In genomic region chr17:75044716-75045115, GRCh38 we compare ENCODE assay signal across 22 cellular contexts. TPM values are rescaled to one million over a fixed set of nuclear protein-coding genes. Genes with fewer than 3 reads are reported as not detected.
DNase-seq lines count a peak whose midpoint lies in the region; ATAC-seq, FAIRE-seq and TF ChIP-seq lines count a peak whose summit lies in the region.
"Had no signal": no experiment of that assay in that cellular context is flagged by ENCODE, and none has a peak within 500 bp of the region (broad histone marks: within the 10 kb centered on the region; RNA-seq: fewer than 3 reads in every experiment).

No MANE protein-coding gene starts in this region.

- CTCF ChIA-PET in activated CD4-positive, alpha-beta T cell treated with anti-CD3 and anti-CD28 coated beads for 36 hours (lab: Charles Lee): no interaction called here
- CTCF ChIA-PET in K562 (lab: Yijun Ruan, JAX; ENCODE audit: low intra/inter-chr PET ratio): no interaction called here

- no peak overlapping the region for H2AFZ ChIP-seq in K562 (ENCODE audit: low read depth, low read length)
- H2AFZ ChIP-seq: parathyroid adenoma had no signal

- no TSS peak for BruUV-seq in K562 (replicated peaks; lab: Mats Ljungman, UMichigan)

- DNase-seq in activated CD4-positive, alpha-beta T cell treated with anti-CD3 and anti-CD28 coated beads for 36 hours: no peak
- DNase-seq in activated CD4-positive, alpha-beta T cell treated with anti-CD3 and anti-CD28 coated beads, Interleukin-2, amount 50 U/mL, for 48 hours: no peak
- DNase-seq in HFFc6 (no peak), K562 (ENCODE audit: extremely low read depth in 1 of 4, low spot score in 3 of 4) (no peak), natural killer cell (no peak), NCI-H2081 treated with DMSO at 0.1 percent for 48 hours (lab: John Stamatoyannopoulos, UW) (no peak), vagina (ENCODE audit: extremely low spot score in 2 of 2) (no peak), cerebellum (ENCODE audit: low spot score) (no peak)
- DNase-seq: central memory CD4-positive, alpha-beta T cell; EL; gastrocnemius medialis; NCI-H2227 treated with DMSO at 0.1 percent for 48 hours; Right ventricle myocardium superior; stomach; T1000 had no signal

- H3K79me2 ChIP-seq in K562 (ENCODE audit: control insufficient read depth, insufficient read depth, low read length): peaks cover 45% of the 10 kb centered on the region
- H3K79me2 ChIP-seq: parathyroid adenoma had no signal

- FAIRE-seq in K562 (lab: Jason Lieb, UNC): no peak
- FAIRE-seq: GM12878, H54, islet of Langerhans had no signal

- H3K4me3 Mint-ChIP-seq in activated CD4-positive, alpha-beta T cell treated with anti-CD3 and anti-CD28 coated beads for 36 hours: peak overlapping the region; percentile 15
- H3K4me3 Mint-ChIP-seq in HFFc6: peak overlapping the region; percentile 57
- H3K4me3 Mint-ChIP-seq in natural killer cell: peak overlapping the region; percentile 95

- TF ChIP-seq EP300 in K562 (IDR thresholded peaks at IDR 0.05; ENCODE audit: low read length): no peak

- H3K36me3 ChIP-seq in K562 (ENCODE audit: control insufficient read depth, insufficient read depth, low read length) (peaks cover 42% of the 10 kb centered on the region), vagina (peaks cover 3 to 22% of the 10 kb centered on the region in 2 donors)

- H3K4me2 ChIP-seq in K562 (ENCODE audit: insufficient read depth, low read length): no peak overlapping the region
- H3K4me2 ChIP-seq: smooth muscle cell had no signal

- H3K9me3 Mint-ChIP-seq in activated CD4-positive, alpha-beta T cell treated with anti-CD3 and anti-CD28 coated beads for 36 hours (ENCODE audit: low read depth): no peaks in the 10 kb centered on the region
- no peaks in the 10 kb centered on the region for H3K9me3 Mint-ChIP-seq in HFFc6
- H3K9me3 Mint-ChIP-seq in natural killer cell: no peaks in the 10 kb centered on the region

- H4K20me1 ChIP-seq in K562 (replicated peaks; ENCODE audit: control insufficient read depth, insufficient read depth, low read length): no peaks in the 10 kb centered on the region; the same call in 1 of the 2 replicates

- 93% methylated on average over 7 of the region's 7 CpGs for WGBS in K562 (ENCODE audit: insufficient coverage, low coverage, missing lambda C conversion rate)

- H3K27ac ChIP-seq in K562 (ENCODE audit: extremely low read depth, low read depth, low read length) (peak overlapping the region; percentile 10; the same call in 1 of the 3 replicates), vagina (no peak overlapping the region)
- H3K27ac ChIP-seq: C4-2B, parathyroid adenoma, stomach had no signal

- in situ Hi-C loops in K562 (cut with MboI): no loop called here

- TF ChIP-seq POLR2A in K562 (conservative IDR thresholded peaks at IDR 0.05) (no peak), vagina (IDR thresholded peaks at IDR 0.05) (no peak)

- no peak for TF ChIP-seq RAD21 in K562 (CRISPR knock-in tag; conservative IDR thresholded peaks at IDR 0.05 in 1 of 2, IDR thresholded peaks at IDR 0.05 in 1 of 2)

- POLR2A ChIA-PET in activated CD4-positive, alpha-beta T cell treated with anti-CD3 and anti-CD28 coated beads for 36 hours (lab: Charles Lee): no interaction called here
- POLR2A ChIA-PET in K562 (lab: Yijun Ruan, JAX): interaction anchor here (0.6 kb wide), 2 partner anchors 61 to 127 kb away, joined by 3 read pairs; no protein-coding TSS in a partner anchor

- no peaks in the 10 kb centered on the region for H3K27me3 Mint-ChIP-seq in activated CD4-positive, alpha-beta T cell treated with anti-CD3 and anti-CD28 coated beads for 36 hours
- H3K27me3 Mint-ChIP-seq in HFFc6 (ENCODE audit: insufficient read depth): peaks cover 3% of the 10 kb centered on the region
- H3K27me3 Mint-ChIP-seq in natural killer cell (ENCODE audit: low read depth in 2 of 2): no peaks in the 10 kb centered on the region

- H3K27me3 ChIP-seq in K562 (ENCODE audit: control insufficient read depth in 2 of 2, insufficient read depth in 2 of 2, low read length in 2 of 2) (no peaks in the 10 kb centered on the region), vagina (no peaks in the 10 kb centered on the region)
- H3K27me3 ChIP-seq: gastrocnemius medialis, stomach had no signal

- H3K4me1 ChIP-seq in K562 (replicated peaks in 1 of 2; ENCODE audit: control insufficient read depth in 2 of 2, insufficient read depth in 2 of 2, low read length in 2 of 2): peaks cover 11 to 15% of the 10 kb centered on the region in 2 experiments
- peaks cover 36% of the 10 kb centered on the region for H3K4me1 ChIP-seq in vagina

- no peak for ATAC-seq in activated CD4-positive, alpha-beta T cell treated with anti-CD3 and anti-CD28 coated beads for 36 hours
- no peak for ATAC-seq in K562
- ATAC-seq in natural killer cell: no peak
- ATAC-seq: gastrocnemius medialis, GM12878 had no signal

- TF ChIP-seq CTCF in HFFc6 (IDR thresholded peaks at IDR 0.05) (no peak), K562 (IDR thresholded peaks at IDR 0.05 in 2 of 3, conservative IDR thresholded peaks at IDR 0.05 in 1 of 3; ENCODE audit: insufficient read depth in 2 of 3, low read depth in 1 of 3, low read length in 3 of 3) (no peak), natural killer cell (IDR thresholded peaks at IDR 0.05) (no peak), vagina (IDR thresholded peaks at IDR 0.05) (no peak)

- H3K9ac ChIP-seq in K562 (ENCODE audit: insufficient read depth in 1 of 2, low read depth in 2 of 2, low read length in 2 of 2): no peak overlapping the region
- H3K9ac ChIP-seq: parathyroid adenoma had no signal

- no peak overlapping the region for H3K27ac Mint-ChIP-seq in activated CD4-positive, alpha-beta T cell treated with anti-CD3 and anti-CD28 coated beads for 36 hours
- H3K27ac Mint-ChIP-seq in HFFc6: no peak overlapping the region
- H3K27ac Mint-ChIP-seq in natural killer cell: peak overlapping the region in 1 of 2 donors; percentile 60

- H3K9me1 ChIP-seq in K562 (ENCODE audit: control insufficient read depth, insufficient read depth, low read length): no peaks in the 10 kb centered on the region

- H3K4me1 Mint-ChIP-seq in activated CD4-positive, alpha-beta T cell treated with anti-CD3 and anti-CD28 coated beads for 36 hours: peaks cover 34% of the 10 kb centered on the region
- H3K4me1 Mint-ChIP-seq in HFFc6 (ENCODE audit: low read depth) (peaks cover 34% of the 10 kb centered on the region), natural killer cell (peaks cover 33 to 34% of the 10 kb centered on the region in 2 donors)

- H3K4me3 ChIP-seq in K562: no peak overlapping the region
- H3K4me3 ChIP-seq in vagina: no peak overlapping the region
- H3K4me3 ChIP-seq: gastrocnemius medialis, GM12878, smooth muscle cell, stomach had no signal

- intact Hi-C loops in activated CD4-positive, alpha-beta T cell treated with anti-CD3 and anti-CD28 coated beads for 36 hours (cut with DNase I, micrococcal nuclease): loop anchor here in 1 of 2 experiments (5.0 kb wide), 2 partner anchors 68 to 163 kb away; partner anchors contain the start of gene NUP85
- intact Hi-C loops in K562 (cut with micrococcal nuclease): no loop called here
- intact Hi-C loops in natural killer cell (cut with micrococcal nuclease): no loop called here
- intact Hi-C loops in vagina (cut with DNase I): no loop called here

- H3K9me3 ChIP-seq in K562 (replicated peaks; ENCODE audit: control insufficient read depth, insufficient read depth, low read depth, low read length): no peaks in the 10 kb centered on the region
- no peaks in the 10 kb centered on the region for H3K9me3 ChIP-seq in vagina
- H3K9me3 ChIP-seq: gastrocnemius medialis, stomach had no signal

- peaks cover 27% of the 10 kb centered on the region for H3K36me3 Mint-ChIP-seq in activated CD4-positive, alpha-beta T cell treated with anti-CD3 and anti-CD28 coated beads for 36 hours (ENCODE audit: low read depth)
- H3K36me3 Mint-ChIP-seq in HFFc6 (ENCODE audit: low read depth) (peaks cover 11% of the 10 kb centered on the region), natural killer cell (peaks cover 5% of the 10 kb centered on the region)

RNA-seq across cellular contexts. Expression of gene ATP5PD, which starts 2.1 kb away (rescaled TPM):
- total RNA-seq in activated CD4-positive, alpha-beta T cell treated with anti-CD3 and anti-CD28 coated beads for 36 hours: 100 to 1,000 TPM; 194 to 237 TPM
- 100 to 1,000 TPM; 362 to 410 (median 386) TPM for total RNA-seq in HFFc6 (2021; fragmentation: NEBNext Ultra II Directional; extraction: Animal tissue kit (Norgen Biotek cat#: 25700))
- 64.6 and 79.5 TPM in 2 replicates for total RNA-seq in K562 (2011; cell fraction: chromatin; rRNA removed; ENCODE audit: low replicate concordance)
- total RNA-seq in K562 (2011; cell fraction: nucleolus; rRNA removed): 65.9 and 72.6 TPM in 2 replicates
- total RNA-seq in K562 (2011; cell fraction: nucleoplasm; rRNA removed): 81.0 and 96.9 TPM in 2 replicates
- total RNA-seq in K562 (2014; rRNA removed): 274 and 295 TPM in 2 replicates
- 600 and 662 TPM in 2 replicates for total RNA-seq in K562 (2014; rRNA removed; fragmentation: Illumina TruSeq; extraction: Trizol)
- 432 TPM in 2 replicates for total RNA-seq in K562 (2015; rRNA removed; fragmentation: Illumina TruSeq; extraction: Trizol)
- total RNA-seq in K562 (2021): 300 and 341 TPM in 2 replicates
- polyA plus RNA-seq in K562 (2011; rRNA removed): 248 and 271 TPM in 2 replicates
- 220 and 388 TPM in 2 replicates for polyA plus RNA-seq in K562 (2011; cell fraction: cytosol; rRNA removed)
- polyA plus RNA-seq in K562 (2011; cell fraction: nucleus; rRNA removed): 118 and 154 TPM in 2 replicates
- polyA plus RNA-seq in K562 (2012): 552 and 708 TPM in 2 replicates
- 452 and 457 TPM in 2 replicates for polyA plus RNA-seq in K562 (2014; fragmentation: Illumina TruSeq; extraction: Trizol)
- 100 to 1,000 TPM; 786 to 828 TPM for polyA plus RNA-seq in K562 (2014; fragmentation: Nextera tagmentation; extraction: Ambion mirVana)
- polyA plus RNA-seq in K562 (2014; rRNA removed): 339 and 381 TPM in 2 replicates
- 307 and 324 TPM in 2 replicates for polyA minus RNA-seq in K562 (2011; rRNA and poly(A)+ RNA removed)
- 119 and 125 TPM in 2 replicates for polyA minus RNA-seq in K562 (2011; cell fraction: cytosol; rRNA and poly(A)+ RNA removed)
- 21.9 and 60.2 TPM in 2 replicates for polyA minus RNA-seq in K562 (2011; cell fraction: nucleus; rRNA and poly(A)+ RNA removed)
- 10 to 100 TPM; 74.7 to 96.3 (median 75.2) TPM for total RNA-seq in natural killer cell
- total RNA-seq in vagina: 149 TPM
- 69.1 TPM for total RNA-seq in cerebellum

RNA-seq across cellular contexts. Expression of gene KCTD2, which starts 2.3 kb away (rescaled TPM):
- 10 to 100 TPM; 15.3 to 16.7 TPM for total RNA-seq in activated CD4-positive, alpha-beta T cell treated with anti-CD3 and anti-CD28 coated beads for 36 hours
- total RNA-seq in HFFc6 (2021; fragmentation: NEBNext Ultra II Directional; extraction: Animal tissue kit (Norgen Biotek cat#: 25700)): 10 to 100 TPM; 20.3 to 24.0 (median 21.3) TPM
- total RNA-seq in K562 (2011; cell fraction: chromatin; rRNA removed; ENCODE audit: low replicate concordance): 19.7 and 30.0 TPM in 2 replicates
- total RNA-seq in K562 (2011; cell fraction: nucleolus; rRNA removed): 16.8 and 17.0 TPM in 2 replicates
- 19.6 and 20.1 TPM in 2 replicates for total RNA-seq in K562 (2011; cell fraction: nucleoplasm; rRNA removed)
- total RNA-seq in K562 (2014; rRNA removed): 11.2 and 15.3 TPM in 2 replicates
- 13.5 and 13.8 TPM in 2 replicates for total RNA-seq in K562 (2014; rRNA removed; fragmentation: Illumina TruSeq; extraction: Trizol)
- 15.9 and 16.4 TPM in 2 replicates for total RNA-seq in K562 (2015; rRNA removed; fragmentation: Illumina TruSeq; extraction: Trizol)
- 18.1 and 20.2 TPM in 2 replicates for total RNA-seq in K562 (2021)
- polyA plus RNA-seq in K562 (2011; rRNA removed): 32.5 and 32.9 TPM in 2 replicates
- 25.1 and 26.6 TPM in 2 replicates for polyA plus RNA-seq in K562 (2011; cell fraction: cytosol; rRNA removed)
- 21.0 and 22.5 TPM in 2 replicates for polyA plus RNA-seq in K562 (2011; cell fraction: nucleus; rRNA removed)
- polyA plus RNA-seq in K562 (2012): 14.4 and 17.7 TPM in 2 replicates
- polyA plus RNA-seq in K562 (2014; fragmentation: Illumina TruSeq; extraction: Trizol): 22.3 and 22.9 TPM in 2 replicates
- 1 to 10 TPM; 1.7 to 2.3 TPM for polyA plus RNA-seq in K562 (2014; fragmentation: Nextera tagmentation; extraction: Ambion mirVana)
- polyA plus RNA-seq in K562 (2014; rRNA removed): 15.8 and 16.0 TPM in 2 replicates
- 19.9 and 22.9 TPM in 2 replicates for polyA minus RNA-seq in K562 (2011; rRNA and poly(A)+ RNA removed)
- polyA minus RNA-seq in K562 (2011; cell fraction: cytosol; rRNA and poly(A)+ RNA removed): 13.4 and 13.6 TPM in 2 replicates
- polyA minus RNA-seq in K562 (2011; cell fraction: nucleus; rRNA and poly(A)+ RNA removed): 4.6 and 5.8 TPM in 2 replicates
- 10 to 100 TPM; 17.4 to 27.0 (median 24.7) TPM for total RNA-seq in natural killer cell
- total RNA-seq in vagina: 17.2 TPM
- total RNA-seq in cerebellum: 31.5 TPM

RNA-seq across cellular contexts. Expression of gene MRPL58, which starts 32.2 kb away (rescaled TPM):
- 10 to 100 TPM; 64.6 to 66.5 TPM for total RNA-seq in activated CD4-positive, alpha-beta T cell treated with anti-CD3 and anti-CD28 coated beads for 36 hours
- 10 to 100 TPM; 39.2 to 50.6 (median 47.8) TPM for total RNA-seq in HFFc6 (2021; fragmentation: NEBNext Ultra II Directional; extraction: Animal tissue kit (Norgen Biotek cat#: 25700))
- total RNA-seq in K562 (2011; cell fraction: chromatin; rRNA removed; ENCODE audit: low replicate concordance): 11.9 TPM in 2 replicates
- 10.9 and 13.3 TPM in 2 replicates for total RNA-seq in K562 (2011; cell fraction: nucleolus; rRNA removed)
- 12.6 and 13.2 TPM in 2 replicates for total RNA-seq in K562 (2011; cell fraction: nucleoplasm; rRNA removed)
- total RNA-seq in K562 (2014; rRNA removed) (93.8 and 157 TPM in 2 replicates), K562 (2014; rRNA removed; fragmentation: Illumina TruSeq; extraction: Trizol) (68.1 and 70.9 TPM in 2 replicates), K562 (2015; rRNA removed; fragmentation: Illumina TruSeq; extraction: Trizol) (70.3 and 72.4 TPM in 2 replicates), K562 (2021) (70.2 and 75.7 TPM in 2 replicates), natural killer cell (10 to 100 TPM in 2 of 3 donors, 1 to 10 TPM in 1; 9.0 to 15.7 (median 12.9) TPM), vagina (33.6 TPM), cerebellum (6.6 TPM)
- polyA plus RNA-seq in K562 (2011; rRNA removed) (79.8 and 82.4 TPM in 2 replicates), K562 (2014; fragmentation: Illumina TruSeq; extraction: Trizol) (75.9 and 84.4 TPM in 2 replicates), K562 (2014; fragmentation: Nextera tagmentation; extraction: Ambion mirVana) (10 to 100 TPM; 30.8 to 49.6 TPM), K562 (2014; rRNA removed) (98.0 and 107 TPM in 2 replicates)
- 59.1 and 66.8 TPM in 2 replicates for polyA plus RNA-seq in K562 (2011; cell fraction: cytosol; rRNA removed)
- polyA plus RNA-seq in K562 (2011; cell fraction: nucleus; rRNA removed): 25.0 and 36.4 TPM in 2 replicates
- 64.3 and 69.3 TPM in 2 replicates for polyA plus RNA-seq in K562 (2012)
- 36.9 and 37.2 TPM in 2 replicates for polyA minus RNA-seq in K562 (2011; rRNA and poly(A)+ RNA removed)
- polyA minus RNA-seq in K562 (2011; cell fraction: cytosol; rRNA and poly(A)+ RNA removed): 24.2 and 34.5 TPM in 2 replicates
- 8.3 and 14.6 TPM in 2 replicates for polyA minus RNA-seq in K562 (2011; cell fraction: nucleus; rRNA and poly(A)+ RNA removed)

RNA-seq across cellular contexts. Expression of gene SLC16A5, which starts 43.0 kb away (rescaled TPM):
- 1 to 10 TPM; 6.0 to 6.5 TPM for total RNA-seq in activated CD4-positive, alpha-beta T cell treated with anti-CD3 and anti-CD28 coated beads for 36 hours
- 10 to 100 TPM; 13.9 to 25.0 (median 21.1) TPM for total RNA-seq in HFFc6 (2021; fragmentation: NEBNext Ultra II Directional; extraction: Animal tissue kit (Norgen Biotek cat#: 25700))
- 3.1 and 9.9 TPM in 2 replicates for total RNA-seq in K562 (2011; cell fraction: chromatin; rRNA removed; ENCODE audit: low replicate concordance)
- 6.2 and 7.8 TPM in 2 replicates for total RNA-seq in K562 (2011; cell fraction: nucleolus; rRNA removed)
- 3.5 and 5.4 TPM in 2 replicates for total RNA-seq in K562 (2011; cell fraction: nucleoplasm; rRNA removed)
- total RNA-seq in K562 (2014; rRNA removed): 0.65 and 1.1 TPM in 2 replicates
- total RNA-seq in K562 (2014; rRNA removed; fragmentation: Illumina TruSeq; extraction: Trizol): 0.64 and 0.65 TPM in 2 replicates
- 0.33 and 0.75 TPM in 2 replicates for total RNA-seq in K562 (2015; rRNA removed; fragmentation: Illumina TruSeq; extraction: Trizol)
- 2.6 and 3.1 TPM in 2 replicates for total RNA-seq in K562 (2021)
- polyA plus RNA-seq in K562 (2011; rRNA removed): 1.2 and 1.8 TPM in 2 replicates
- 2.0 and 4.5 TPM in 2 replicates for polyA plus RNA-seq in K562 (2011; cell fraction: cytosol; rRNA removed)
- 8.3 and 12.8 TPM in 2 replicates for polyA plus RNA-seq in K562 (2011; cell fraction: nucleus; rRNA removed)
- 1.1 and 4.0 TPM in 2 replicates for polyA plus RNA-seq in K562 (2012)
- polyA plus RNA-seq in K562 (2014; fragmentation: Illumina TruSeq; extraction: Trizol): 0.91 and 1.8 TPM in 2 replicates
- under 1 TPM; 0.06 to 0.11 TPM for polyA plus RNA-seq in K562 (2014; fragmentation: Nextera tagmentation; extraction: Ambion mirVana)
- polyA plus RNA-seq in K562 (2014; rRNA removed): 1.8 and 2.4 TPM in 2 replicates
- 0.63 and 0.88 TPM in 2 replicates for polyA minus RNA-seq in K562 (2011; rRNA and poly(A)+ RNA removed)
- 2.2 and 2.7 TPM in 2 replicates for polyA minus RNA-seq in K562 (2011; cell fraction: cytosol; rRNA and poly(A)+ RNA removed)
- polyA minus RNA-seq in K562 (2011; cell fraction: nucleus; rRNA and poly(A)+ RNA removed): 2.2 and 2.4 TPM in 2 replicates
- total RNA-seq in natural killer cell: 10 to 100 TPM in 1 of 3 donors, 1 to 10 TPM in 2; 6.3 to 11.2 (median 10.0) TPM
- total RNA-seq in vagina: 26.8 TPM
- total RNA-seq in cerebellum: 1.1 TPM
- total RNA-seq: A172 had no signal

RNA-seq across cellular contexts. Expression of gene CDR2L, which starts 57.3 kb away (rescaled TPM):
- under 1 TPM; 0.89 to 0.91 TPM for total RNA-seq in activated CD4-positive, alpha-beta T cell treated with anti-CD3 and anti-CD28 coated beads for 36 hours
- 10 to 100 TPM; 27.5 to 35.8 (median 30.4) TPM for total RNA-seq in HFFc6 (2021; fragmentation: NEBNext Ultra II Directional; extraction: Animal tissue kit (Norgen Biotek cat#: 25700))
- total RNA-seq in K562 (2011; cell fraction: chromatin; rRNA removed; ENCODE audit: low replicate concordance): 1.3 and 5.0 TPM in 2 replicates
- total RNA-seq in K562 (2011; cell fraction: nucleolus; rRNA removed): 3.9 and 4.0 TPM in 2 replicates
- 2.5 and 3.4 TPM in 2 replicates for total RNA-seq in K562 (2011; cell fraction: nucleoplasm; rRNA removed)
- total RNA-seq in K562 (2014; rRNA removed) (8.8 and 9.8 TPM in 2 replicates), K562 (2014; rRNA removed; fragmentation: Illumina TruSeq; extraction: Trizol) (2.0 and 2.7 TPM in 2 replicates), K562 (2015; rRNA removed; fragmentation: Illumina TruSeq; extraction: Trizol) (4.0 and 4.3 TPM in 2 replicates), K562 (2021) (15.5 and 16.0 TPM in 2 replicates), natural killer cell (under 1 TPM in 2 of 3 donors, not detected in 1; 0.14 to 0.23 TPM), vagina (13.5 TPM), cerebellum (7.1 TPM)
- polyA plus RNA-seq in K562 (2011; rRNA removed) (3.1 and 5.5 TPM in 2 replicates), K562 (2014; fragmentation: Illumina TruSeq; extraction: Trizol) (7.3 and 8.9 TPM in 2 replicates), K562 (2014; fragmentation: Nextera tagmentation; extraction: Ambion mirVana) (1 to 10 TPM; 5.3 to 8.2 TPM), K562 (2014; rRNA removed) (8.0 and 9.8 TPM in 2 replicates)
- 6.0 and 8.6 TPM in 2 replicates for polyA plus RNA-seq in K562 (2011; cell fraction: cytosol; rRNA removed)
- 6.9 and 7.8 TPM in 2 replicates for polyA plus RNA-seq in K562 (2011; cell fraction: nucleus; rRNA removed)
- 6.1 and 7.1 TPM in 2 replicates for polyA plus RNA-seq in K562 (2012)
- polyA minus RNA-seq in K562 (2011; rRNA and poly(A)+ RNA removed): 1.8 and 2.2 TPM in 2 replicates
- polyA minus RNA-seq in K562 (2011; cell fraction: cytosol; rRNA and poly(A)+ RNA removed): 4.5 and 6.5 TPM in 2 replicates
- polyA minus RNA-seq in K562 (2011; cell fraction: nucleus; rRNA and poly(A)+ RNA removed): 1.5 and 1.7 TPM in 2 replicates

Comparison
In these comparisons a context has a peak if more than half of its experiments do, and no peak if none do; other contexts are left out.
1. H3K4me3 Mint-ChIP-seq: peak in every context shown above with its lines; median percentile 95 in natural killer cell; 57 in HFFc6; 15 in activated CD4-positive, alpha-beta T cell treated with anti-CD3 and anti-CD28 coated beads for 36 hours.